Comparison of ENCODE assay signal across 18 cellular contexts in the genomic region with DNA sequence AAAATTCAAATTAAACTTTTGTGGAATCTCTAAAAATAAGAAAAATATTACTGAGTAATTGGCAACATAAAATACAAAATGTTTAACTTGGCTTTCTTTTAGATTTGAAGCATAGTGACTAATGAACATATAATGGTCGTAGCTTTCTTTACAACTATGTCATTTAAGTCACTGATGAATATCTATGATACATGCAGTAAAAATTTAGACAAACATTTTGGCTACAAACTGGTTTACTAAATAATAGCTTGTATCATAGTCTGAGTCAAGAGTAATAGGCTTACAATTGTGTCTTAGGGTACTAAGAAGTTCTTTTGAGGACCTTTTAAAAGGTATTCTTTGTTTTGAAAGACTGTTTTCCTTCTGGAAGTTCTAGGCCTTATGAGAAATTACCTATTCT. TPM values are rescaled to one million over a fixed set of nuclear protein-coding genes. Genes with fewer than 3 reads are reported as not detected.
DNase-seq lines count a peak whose midpoint lies in the region; ATAC-seq and TF ChIP-seq lines count a peak whose summit lies in the region.
"Had no signal": no experiment of that assay in that cellular context is flagged by ENCODE, and none has a peak within 500 bp of the region (broad histone marks: within the 10 kb centered on the region; RNA-seq: fewer than 3 reads in every experiment).

No MANE protein-coding gene starts in this region.

- peaks cover 19% of the 10 kb centered on the region in 2 donors for H3K4me1 Mint-ChIP-seq in immature natural killer cell

- H3K27me3 Mint-ChIP-seq in immature natural killer cell (ENCODE audit: low read depth in 3 of 3) = peaks cover 0 to 4% (median 3%) of the 10 kb centered on the region in 3 donors
- H3K27me3 Mint-ChIP-seq: activated naive CD4-positive, alpha-beta T cell treated with anti-CD3 and anti-CD28 coated beads, Interleukin-2, amount 50 U/mL, for 24 hours; CD4-positive, alpha-beta memory T cell had no signal

- intact Hi-C loops in cardiac septum (cut with DNase I) = no loop called here

- no peaks in the 10 kb centered on the region for H3K36me3 Mint-ChIP-seq in immature natural killer cell

- H3K4me3 Mint-ChIP-seq in immature natural killer cell = no peak overlapping the region
- H3K4me3 Mint-ChIP-seq: activated naive CD4-positive, alpha-beta T cell treated with anti-CD3 and anti-CD28 coated beads, Interleukin-2, amount 50 U/mL, for 24 hours; T-helper 1 cell treated with Interleukin-12 subunit alpha and Interleukin-12 subunit beta and Interleukin-4 antibody, amounts not matched to agents 30 μg/mL and 1 μg/mL, for 36 hours had no signal

- H3K27ac Mint-ChIP-seq in immature natural killer cell = no peak overlapping the region
- H3K27ac Mint-ChIP-seq: activated naive CD4-positive, alpha-beta T cell treated with anti-CD3 and anti-CD28 coated beads, Interleukin-2, amount 50 U/mL, for 24 hours; CD4-positive, alpha-beta memory T cell; T-helper 1 cell treated with Interleukin-12 subunit alpha and Interleukin-12 subunit beta and Interleukin-4 antibody, amounts not matched to agents 30 μg/mL and 1 μg/mL, for 36 hours had no signal

- no peaks in the 10 kb centered on the region for H3K9me3 Mint-ChIP-seq in immature natural killer cell
- H3K9me3 Mint-ChIP-seq: activated naive CD4-positive, alpha-beta T cell treated with anti-CD3 and anti-CD28 coated beads, Interleukin-2, amount 50 U/mL, for 24 hours; CD4-positive, alpha-beta memory T cell; naive thymus-derived CD4-positive, alpha-beta T cell; T-helper 1 cell treated with Interleukin-12 subunit alpha and Interleukin-12 subunit beta and Interleukin-4 antibody, amounts not matched to agents 30 μg/mL and 1 μg/mL, for 36 hours had no signal

- no peak overlapping the region for H3K4me3 ChIP-seq in skeletal muscle cell (ENCODE audit: low read depth, low read length)

- no peak for ATAC-seq in SK-N-SH treated with all-trans-retinoic acid at 6 μM for 48 hours
- no peak for ATAC-seq in GM21360 (IDR thresholded peaks at IDR 0.05; ENCODE audit: unreplicated experiment)
- ATAC-seq in GM21723 (IDR thresholded peaks at IDR 0.05; ENCODE audit: unreplicated experiment) = no peak
- ATAC-seq: naive thymus-derived CD4-positive, alpha-beta T cell had no signal

- peak; percentile 39 for DNase-seq in GM04503 (ENCODE audit: low read depth)
- DNase-seq in fibroblast of gingiva (ENCODE audit: low read depth) = peak; percentile 12
- peak; percentile 16 for DNase-seq in skeletal muscle cell (ENCODE audit: low read depth)
- no peak for DNase-seq in immature natural killer cell
- DNase-seq in cardiac septum (ENCODE audit: low spot score) = no peak
- DNase-seq: activated CD4-positive, alpha-beta T cell treated with anti-CD3 and anti-CD28 coated beads for 4 hours; CD4-positive, alpha-beta memory T cell; cerebellar nuclear complex; GF-D8; MM.1S; naive thymus-derived CD4-positive, alpha-beta T cell; NCI-H2107; NCI-H774 had no signal

TF ChIP-seq in SK-N-SH treated with all-trans-retinoic acid at 6 μM for 48 hours, 23 proteins besides CTCF, POLR2A, EP300 and RAD21:
- peak; percentile 73 for TF ChIP-seq ISL1 (CRISPR knock-in tag; IDR thresholded peaks at IDR 0.05)
- TF ChIP-seq, protein P1, sequence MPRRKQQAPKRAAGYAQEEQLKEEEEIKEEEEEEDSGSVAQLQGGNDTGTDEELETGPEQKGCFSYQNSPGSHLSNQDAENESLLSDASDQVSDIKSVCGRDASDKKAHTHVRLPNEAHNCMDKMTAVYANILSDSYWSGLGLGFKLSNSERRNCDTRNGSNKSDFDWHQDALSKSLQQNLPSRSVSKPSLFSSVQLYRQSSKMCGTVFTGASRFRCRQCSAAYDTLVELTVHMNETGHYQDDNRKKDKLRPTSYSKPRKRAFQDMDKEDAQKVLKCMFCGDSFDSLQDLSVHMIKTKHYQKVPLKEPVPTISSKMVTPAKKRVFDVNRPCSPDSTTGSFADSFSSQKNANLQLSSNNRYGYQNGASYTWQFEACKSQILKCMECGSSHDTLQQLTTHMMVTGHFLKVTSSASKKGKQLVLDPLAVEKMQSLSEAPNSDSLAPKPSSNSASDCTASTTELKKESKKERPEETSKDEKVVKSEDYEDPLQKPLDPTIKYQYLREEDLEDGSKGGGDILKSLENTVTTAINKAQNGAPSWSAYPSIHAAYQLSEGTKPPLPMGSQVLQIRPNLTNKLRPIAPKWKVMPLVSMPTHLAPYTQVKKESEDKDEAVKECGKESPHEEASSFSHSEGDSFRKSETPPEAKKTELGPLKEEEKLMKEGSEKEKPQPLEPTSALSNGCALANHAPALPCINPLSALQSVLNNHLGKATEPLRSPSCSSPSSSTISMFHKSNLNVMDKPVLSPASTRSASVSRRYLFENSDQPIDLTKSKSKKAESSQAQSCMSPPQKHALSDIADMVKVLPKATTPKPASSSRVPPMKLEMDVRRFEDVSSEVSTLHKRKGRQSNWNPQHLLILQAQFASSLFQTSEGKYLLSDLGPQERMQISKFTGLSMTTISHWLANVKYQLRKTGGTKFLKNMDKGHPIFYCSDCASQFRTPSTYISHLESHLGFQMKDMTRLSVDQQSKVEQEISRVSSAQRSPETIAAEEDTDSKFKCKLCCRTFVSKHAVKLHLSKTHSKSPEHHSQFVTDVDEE (CRISPR knock-in tag; IDR thresholded peaks at IDR 0.05) = no peak

RNA-seq across cellular contexts. Expression of a gene that starts 2.0 kb away (rescaled TPM):
- 10 to 100 TPM in 2 of 3 donors, 1 to 10 TPM in 1; 6.1 to 36.5 (median 14.3) TPM for polyA plus RNA-seq in immature natural killer cell
- total RNA-seq in cardiac septum = 39.5 TPM

Comparison
In these comparisons a context has a peak if more than half of its experiments do, and no peak if none do; other contexts are left out.
1. DNase-seq: peak in GM04503 (single experiment), fibroblast of gingiva (single experiment) and skeletal muscle cell (single experiment); none in immature natural killer cell (0 of 3) and cardiac septum (single experiment).